ENCODE assay signal across 8 cellular contexts in genomic region chr22:43945632-43946390, GRCh38. TPM values are rescaled to one million over a fixed set of nuclear protein-coding genes. Genes with fewer than 3 reads are reported as not detected.
DNase-seq lines count a peak whose midpoint lies in the region; ATAC-seq and TF ChIP-seq lines count a peak whose summit lies in the region.

No MANE protein-coding gene starts in this region.

- H3K9me3 ChIP-seq in OCI-LY1 (ENCODE audit: low read length): no peaks in the 10 kb centered on the region
- H3K9me3 ChIP-seq in esophagus muscularis mucosa: peaks cover 0 to 9% (median 0%) of the 10 kb centered on the region in 4 donors
- no peaks in the 10 kb centered on the region for H3K9me3 ChIP-seq in thyroid gland

- no peak overlapping the region for H3K4me2 ChIP-seq in OCI-LY1 (ENCODE audit: low read length)

- WGBS in esophagus muscularis mucosa: 100% methylated on average over 3 of the region's 12 CpGs
- 45 to 71% methylated on average over 7 to 8 of the region's 12 CpGs for WGBS in thyroid gland, 2 donors

- no peak for DNase-seq in AG09309 (ENCODE audit: low read depth)
- peak; percentile 59 for DNase-seq in activated T-cell treated with anti-CD3 and anti-CD28 coated beads for 24 hours (ENCODE audit: low read depth)
- no peak for DNase-seq in esophagus muscularis mucosa (ENCODE audit: extremely low spot score)
- peak; percentile 68 for DNase-seq in neural crest cell (ENCODE audit: low read depth, low spot score)
- DNase-seq in thyroid gland: peak; percentile 29 to 41
- DNase-seq in DMS79 (lab: John Stamatoyannopoulos, UW): no peak

- no peak overlapping the region for H3K9ac ChIP-seq in OCI-LY1 (ENCODE audit: low read length)

- H3K9me3 Mint-ChIP-seq in neural crest cell: no peaks in the 10 kb centered on the region

- H3K27me3 ChIP-seq in OCI-LY1 (ENCODE audit: insufficient read depth, low read length) (no peaks in the 10 kb centered on the region), esophagus muscularis mucosa (peaks cover 0 to 34% (median 0%) of the 10 kb centered on the region in 4 donors), thyroid gland (no peaks in the 10 kb centered on the region)

- intact Hi-C loops in esophagus muscularis mucosa (cut with DNase I): no loop called here
- intact Hi-C loops in thyroid gland (cut with DNase I): no loop called here

- TF ChIP-seq EP300 in esophagus muscularis mucosa (IDR thresholded peaks at IDR 0.05): no peak

- H2AFZ ChIP-seq in OCI-LY1 (ENCODE audit: low read length): no peak overlapping the region

- no peaks in the 10 kb centered on the region for H4K20me1 ChIP-seq in OCI-LY1 (ENCODE audit: insufficient read depth, low read length)

- no peaks in the 10 kb centered on the region for H3F3A ChIP-seq in OCI-LY1 (ENCODE audit: insufficient read depth, low read length)

- no peaks in the 10 kb centered on the region for H3K4me1 ChIP-seq in OCI-LY1 (ENCODE audit: insufficient read depth, low read length, severe bottlenecking)
- H3K4me1 ChIP-seq in esophagus muscularis mucosa: no peaks in the 10 kb centered on the region
- no peaks in the 10 kb centered on the region for H3K4me1 ChIP-seq in thyroid gland

- H3K79me2 ChIP-seq in OCI-LY1 (ENCODE audit: insufficient read depth, low read length): no peaks in the 10 kb centered on the region

- no peak overlapping the region for H3K27ac Mint-ChIP-seq in neural crest cell (ENCODE audit: unreplicated experiment)

- TF ChIP-seq CTCF in AG09309 (IDR thresholded peaks at IDR 0.05; ENCODE audit: control insufficient read depth, insufficient read depth, low read depth, low read length, missing control alignments): peak; percentile 87
- TF ChIP-seq CTCF in OCI-LY1 (IDR thresholded peaks at IDR 0.05; ENCODE audit: low read length): peak; percentile 81
- TF ChIP-seq CTCF in esophagus muscularis mucosa (IDR thresholded peaks at IDR 0.05): peak in 2 of 3 experiments; percentile 26 to 47
- TF ChIP-seq CTCF in neural crest cell (conservative IDR thresholded peaks at IDR 0.05): peak; percentile 74
- peak in 5 of 6 experiments; percentile 12 to 51 (median 28) for TF ChIP-seq CTCF in thyroid gland (IDR thresholded peaks at IDR 0.05)

- peak; percentile 57 for ATAC-seq in GM19351 (IDR thresholded peaks at IDR 0.05; ENCODE audit: unreplicated experiment)

- H3K4me3 ChIP-seq in AG09309 (ENCODE audit: control insufficient read depth, low read depth, low read length) (no peak overlapping the region), OCI-LY1 (ENCODE audit: low read depth, low read length, poor library complexity, severe bottlenecking) (no peak overlapping the region), esophagus muscularis mucosa (no peak overlapping the region), thyroid gland (replicated peaks in 1 of 3) (no peak overlapping the region)

- H3K4me3 Mint-ChIP-seq in neural crest cell: peak overlapping the region; percentile 12

- peaks cover 25% of the 10 kb centered on the region for H3K36me3 Mint-ChIP-seq in neural crest cell (ENCODE audit: low read depth)

- H3K4me1 Mint-ChIP-seq in neural crest cell: peaks cover 11% of the 10 kb centered on the region

- H3K27me3 Mint-ChIP-seq in neural crest cell (ENCODE audit: low read depth): no peaks in the 10 kb centered on the region

- H3K36me3 ChIP-seq in OCI-LY1 (ENCODE audit: insufficient read depth, low read length) (no peaks in the 10 kb centered on the region), esophagus muscularis mucosa (no peaks in the 10 kb centered on the region), thyroid gland (no peaks in the 10 kb centered on the region)

- H3K9me2 ChIP-seq in OCI-LY1 (ENCODE audit: low read depth, low read length): no peaks in the 10 kb centered on the region

- no peak for TF ChIP-seq POLR2A in esophagus muscularis mucosa (IDR thresholded peaks at IDR 0.05; ENCODE audit: low read depth)
- TF ChIP-seq POLR2A in thyroid gland (IDR thresholded peaks at IDR 0.05): no peak

- H3K27ac ChIP-seq in OCI-LY1 (ENCODE audit: low read depth, low read length, poor library complexity, severe bottlenecking): no peak overlapping the region
- H3K27ac ChIP-seq in esophagus muscularis mucosa (replicated peaks in 1 of 4): no peak overlapping the region
- H3K27ac ChIP-seq in thyroid gland: no peak overlapping the region

RNA-seq across cellular contexts. Expression of gene SAMM50, which starts 9.4 kb away (rescaled TPM):
- 10 to 100 TPM; 21.6 to 28.6 (median 27.2) TPM for total RNA-seq in esophagus muscularis mucosa
- total RNA-seq in neural crest cell: 54.0 and 54.6 TPM in 2 replicates
- total RNA-seq in thyroid gland: 10 to 100 TPM; 31.9 to 38.3 (median 32.1) TPM

RNA-seq across cellular contexts. Expression of gene PNPLA3, which starts 22.2 kb away (rescaled TPM):
- total RNA-seq in esophagus muscularis mucosa (under 1 TPM in 1 of 4 donors, not detected in 3; 0.39 TPM), neural crest cell (28.3 and 31.2 TPM in 2 replicates), thyroid gland (under 1 TPM in 2 of 4 donors, not detected in 2; 0.11 to 0.13 TPM)

RNA-seq across cellular contexts. Expression of gene PNPLA5, which starts 54.0 kb away (rescaled TPM):
- total RNA-seq in esophagus muscularis mucosa (not detected), neural crest cell (not detected in 2 replicates), thyroid gland (not detected)

Comparison
In these comparisons a context has a peak if more than half of its experiments do, and no peak if none do; other contexts are left out.
1. DNase-seq: peak in activated T-cell treated with anti-CD3 and anti-CD28 coated beads for 24 hours (single experiment), neural crest cell (single experiment) and thyroid gland (2 of 2); none in AG09309 (single experiment), esophagus muscularis mucosa (single experiment) and DMS79 (single experiment).
2. CTCF ChIP-seq: peak in every context shown above with its lines; median percentile 87 in AG09309; 81 in OCI-LY1; 74 in neural crest cell; 36 in esophagus muscularis mucosa; 28 in thyroid gland.
3. RNA of gene PNPLA3, which starts 22.2 kb away (total RNA-seq): 28.3 to 31.2 TPM in neural crest cell; 0.11 to 0.13 TPM in thyroid gland and 0.39 TPM in esophagus muscularis mucosa; every median in the first group is over 10 times any median in the second.